Comparison of ENCODE assay signal across 1 cellular context in the genomic region with DNA sequence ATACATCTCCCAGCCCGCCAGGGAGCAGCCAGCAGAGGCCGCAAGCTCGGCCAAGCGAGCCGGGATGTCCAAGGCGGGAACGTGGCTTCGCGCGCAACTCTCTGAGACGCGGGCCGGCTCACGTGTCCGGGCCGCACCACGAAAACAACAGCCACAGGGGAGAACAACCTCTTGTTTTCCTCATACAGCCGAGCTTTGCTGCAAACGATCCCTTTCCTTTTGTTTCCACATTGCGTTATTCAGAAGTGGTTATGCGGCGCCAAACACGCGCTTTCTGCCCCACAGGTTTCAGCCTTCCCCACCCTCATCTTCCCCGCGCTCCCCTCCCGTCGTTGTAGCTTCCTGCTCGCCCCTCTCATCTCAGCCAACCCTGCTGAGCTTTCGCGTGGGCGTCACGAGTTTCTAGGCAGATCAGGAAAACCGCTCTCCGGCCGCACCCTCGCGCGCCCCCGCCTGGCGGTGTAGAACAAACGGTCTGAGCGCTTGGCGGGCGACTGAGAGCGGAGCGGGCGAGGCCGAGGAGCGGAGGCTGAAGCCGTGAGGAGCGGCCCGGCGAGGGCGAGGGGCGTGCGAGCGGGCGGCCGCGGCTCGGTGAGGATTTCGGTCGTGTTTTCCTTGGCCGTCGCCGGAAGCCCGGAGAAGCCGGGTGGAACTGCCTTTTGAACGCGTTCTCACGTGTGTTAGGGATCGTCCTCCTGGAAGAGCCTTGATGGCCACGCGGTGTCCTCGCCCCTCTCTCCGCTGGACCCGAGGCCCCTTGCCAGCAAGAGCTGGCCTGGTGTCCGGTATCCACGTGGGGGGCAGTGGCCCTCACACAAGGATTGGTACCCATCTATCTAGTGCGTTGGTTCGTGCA.
A peak's percentile ranks its signal among the peaks of the same experiment; 100 is the strongest.
TF ChIP-seq lines count a peak whose summit lies in the region.

No MANE protein-coding gene starts in this region.

TF ChIP-seq in K562, 482 proteins besides CTCF, POLR2A, EP300 and RAD21 (continued from another document and continues in another):
- TF ChIP-seq, protein P1, sequence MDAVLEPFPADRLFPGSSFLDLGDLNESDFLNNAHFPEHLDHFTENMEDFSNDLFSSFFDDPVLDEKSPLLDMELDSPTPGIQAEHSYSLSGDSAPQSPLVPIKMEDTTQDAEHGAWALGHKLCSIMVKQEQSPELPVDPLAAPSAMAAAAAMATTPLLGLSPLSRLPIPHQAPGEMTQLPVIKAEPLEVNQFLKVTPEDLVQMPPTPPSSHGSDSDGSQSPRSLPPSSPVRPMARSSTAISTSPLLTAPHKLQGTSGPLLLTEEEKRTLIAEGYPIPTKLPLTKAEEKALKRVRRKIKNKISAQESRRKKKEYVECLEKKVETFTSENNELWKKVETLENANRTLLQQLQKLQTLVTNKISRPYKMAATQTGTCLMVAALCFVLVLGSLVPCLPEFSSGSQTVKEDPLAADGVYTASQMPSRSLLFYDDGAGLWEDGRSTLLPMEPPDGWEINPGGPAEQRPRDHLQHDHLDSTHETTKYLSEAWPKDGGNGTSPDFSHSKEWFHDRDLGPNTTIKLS (IDR thresholded peaks at IDR 0.05; ENCODE audit: borderline replicate concordance, low read depth) = peak; percentile 92; the same call in 1 of the 2 replicates
- TF ChIP-seq ASH1L (IDR thresholded peaks at IDR 0.05; ENCODE audit: borderline replicate concordance, low read depth, partially characterized antibody) = peak; percentile 92
- peak; percentile 12; the same call in 1 of the 2 replicates for TF ChIP-seq KLF16 (IDR thresholded peaks at IDR 0.05)
- no peak for TF ChIP-seq ZNF318 (IDR thresholded peaks at IDR 0.05; ENCODE audit: borderline replicate concordance in 1 of 2, low read depth in 1 of 2)
- 0 out of 2 replicates have a peak, but pooled peaks have one; percentile 51 for TF ChIP-seq NCOA1 (IDR thresholded peaks at IDR 0.05; ENCODE audit: low read depth)
- no peak for TF ChIP-seq BRF1 (IDR thresholded peaks at IDR 0.05; ENCODE audit: borderline replicate concordance, extremely low read depth, insufficient read length)
- no peak for TF ChIP-seq THRA (IDR thresholded peaks at IDR 0.05)
- TF ChIP-seq STAG1 (CRISPR knock-in tag; IDR thresholded peaks at IDR 0.05; ENCODE audit: borderline replicate concordance) = peak; percentile 68
- peak; percentile 98 for TF ChIP-seq USF1 (CRISPR knock-in tag; IDR thresholded peaks at IDR 0.05)
- TF ChIP-seq ZNF699 (CRISPR knock-in tag; IDR thresholded peaks at IDR 0.05; ENCODE audit: insufficient replicate concordance) = no peak
- peak; percentile 92; the same call in 1 of the 2 replicates for TF ChIP-seq ZNF668 (CRISPR knock-in tag; IDR thresholded peaks at IDR 0.05)
- peak; percentile 78; the same call in 1 of the 2 replicates for TF ChIP-seq ZNF76 (CRISPR knock-in tag; IDR thresholded peaks at IDR 0.05; ENCODE audit: borderline replicate concordance)
- peak; percentile 92 for TF ChIP-seq RAD51 (IDR thresholded peaks at IDR 0.05; ENCODE audit: borderline replicate concordance, low read depth)
- TF ChIP-seq ETS2 (tag; IDR thresholded peaks at IDR 0.05; ENCODE audit: borderline replicate concordance, poor library complexity, severe bottlenecking) = no peak
- TF ChIP-seq NR3C1 (CRISPR knock-in tag; IDR thresholded peaks at IDR 0.05) = peak; percentile 96
- no peak for TF ChIP-seq NCOA6 (IDR thresholded peaks at IDR 0.05)
- no peak for TF ChIP-seq POLR2AphosphoS2 (IDR thresholded peaks at IDR 0.05; ENCODE audit: low read length)
- no peak for TF ChIP-seq ZFP1 (CRISPR knock-in tag; IDR thresholded peaks at IDR 0.05)
- TF ChIP-seq PHF21A (IDR thresholded peaks at IDR 0.05; ENCODE audit: borderline replicate concordance, low read depth) = no peak
- TF ChIP-seq SMAD4 (CRISPR knock-in tag; conservative IDR thresholded peaks at IDR 0.05) = peak; percentile 91
- no peak for TF ChIP-seq BACH1 (tag; IDR thresholded peaks at IDR 0.05)
- no peak for TF ChIP-seq SAFB2 (IDR thresholded peaks at IDR 0.05; ENCODE audit: borderline replicate concordance, low read depth, low read length, severe bottlenecking)
- TF ChIP-seq, protein P2, sequence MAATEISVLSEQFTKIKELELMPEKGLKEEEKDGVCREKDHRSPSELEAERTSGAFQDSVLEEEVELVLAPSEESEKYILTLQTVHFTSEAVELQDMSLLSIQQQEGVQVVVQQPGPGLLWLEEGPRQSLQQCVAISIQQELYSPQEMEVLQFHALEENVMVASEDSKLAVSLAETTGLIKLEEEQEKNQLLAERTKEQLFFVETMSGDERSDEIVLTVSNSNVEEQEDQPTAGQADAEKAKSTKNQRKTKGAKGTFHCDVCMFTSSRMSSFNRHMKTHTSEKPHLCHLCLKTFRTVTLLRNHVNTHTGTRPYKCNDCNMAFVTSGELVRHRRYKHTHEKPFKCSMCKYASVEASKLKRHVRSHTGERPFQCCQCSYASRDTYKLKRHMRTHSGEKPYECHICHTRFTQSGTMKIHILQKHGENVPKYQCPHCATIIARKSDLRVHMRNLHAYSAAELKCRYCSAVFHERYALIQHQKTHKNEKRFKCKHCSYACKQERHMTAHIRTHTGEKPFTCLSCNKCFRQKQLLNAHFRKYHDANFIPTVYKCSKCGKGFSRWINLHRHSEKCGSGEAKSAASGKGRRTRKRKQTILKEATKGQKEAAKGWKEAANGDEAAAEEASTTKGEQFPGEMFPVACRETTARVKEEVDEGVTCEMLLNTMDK (IDR thresholded peaks at IDR 0.05; ENCODE audit: borderline replicate concordance, insufficient read depth, low read depth, low read length, poor library complexity, severe bottlenecking) = peak; percentile 84
- peak; percentile 76 for TF ChIP-seq ZZZ3 (IDR thresholded peaks at IDR 0.05)
- TF ChIP-seq RB1 (IDR thresholded peaks at IDR 0.05; ENCODE audit: low read depth) = peak; percentile 95
- TF ChIP-seq ZNF133 (CRISPR knock-in tag; IDR thresholded peaks at IDR 0.05) = peak; percentile 49; the same call in 1 of the 2 replicates
- TF ChIP-seq GTF2A2 (tag; IDR thresholded peaks at IDR 0.05) = peak; percentile 75
- TF ChIP-seq ZNF740 (CRISPR knock-in tag; IDR thresholded peaks at IDR 0.05) = no peak
- peak in 1 of 2 experiments; percentile 28; a peak in 1 of 4 replicates for TF ChIP-seq ZNF740 (tag; IDR thresholded peaks at IDR 0.05)
- no peak for TF ChIP-seq ELF4 (CRISPR knock-in tag; IDR thresholded peaks at IDR 0.05)
- TF ChIP-seq NRF1 (conservative IDR thresholded peaks at IDR 0.05 in 1 of 2, IDR thresholded peaks at IDR 0.05 in 1 of 2) = peak; percentile 83 to 85
- no peak for TF ChIP-seq SETDB1 (IDR thresholded peaks at IDR 0.05; ENCODE audit: low read length)
- TF ChIP-seq SIRT6 (IDR thresholded peaks at IDR 0.05; ENCODE audit: low read depth, low read length) = no peak
- TF ChIP-seq, protein P3, sequence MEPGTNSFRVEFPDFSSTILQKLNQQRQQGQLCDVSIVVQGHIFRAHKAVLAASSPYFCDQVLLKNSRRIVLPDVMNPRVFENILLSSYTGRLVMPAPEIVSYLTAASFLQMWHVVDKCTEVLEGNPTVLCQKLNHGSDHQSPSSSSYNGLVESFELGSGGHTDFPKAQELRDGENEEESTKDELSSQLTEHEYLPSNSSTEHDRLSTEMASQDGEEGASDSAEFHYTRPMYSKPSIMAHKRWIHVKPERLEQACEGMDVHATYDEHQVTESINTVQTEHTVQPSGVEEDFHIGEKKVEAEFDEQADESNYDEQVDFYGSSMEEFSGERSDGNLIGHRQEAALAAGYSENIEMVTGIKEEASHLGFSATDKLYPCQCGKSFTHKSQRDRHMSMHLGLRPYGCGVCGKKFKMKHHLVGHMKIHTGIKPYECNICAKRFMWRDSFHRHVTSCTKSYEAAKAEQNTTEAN (CRISPR knock-in tag; IDR thresholded peaks at IDR 0.05) = peak; percentile 94
- TF ChIP-seq ERF (CRISPR knock-in tag; IDR thresholded peaks at IDR 0.05) = peak; percentile 81
- no peak for TF ChIP-seq SMC3 (conservative IDR thresholded peaks at IDR 0.05; ENCODE audit: insufficient read depth, low read depth, low read length)
- TF ChIP-seq ZBTB17 (CRISPR knock-in tag; IDR thresholded peaks at IDR 0.05) = peak; percentile 49; the same call in 1 of the 2 replicates
- TF ChIP-seq YY1 (IDR thresholded peaks at IDR 0.05; ENCODE audit: borderline replicate concordance in 1 of 3, control insufficient read depth in 1 of 3, extremely low read depth in 1 of 3, insufficient read depth in 3 of 3, insufficient read length in 1 of 3, insufficient replicate concordance in 2 of 3, low read depth in 1 of 3, low read length in 2 of 3) = peak in 1 of 3 experiments; percentile 29
- TF ChIP-seq, protein P4, sequence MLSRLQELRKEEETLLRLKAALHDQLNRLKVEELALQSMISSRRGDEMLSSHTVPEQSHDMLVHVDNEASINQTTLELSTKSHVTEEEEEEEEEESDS (CRISPR knock-in tag; IDR thresholded peaks at IDR 0.05) = no peak
- TF ChIP-seq SMARCA4 (IDR thresholded peaks at IDR 0.05) = no peak
- TF ChIP-seq ZNF589 (CRISPR knock-in tag; IDR thresholded peaks at IDR 0.05; ENCODE audit: low read depth) = peak; percentile 91
- no peak for TF ChIP-seq SRSF1 (IDR thresholded peaks at IDR 0.05; ENCODE audit: low read depth, low read length)
